ENCODE assay signal across 20 cellular contexts in the genomic region with DNA sequence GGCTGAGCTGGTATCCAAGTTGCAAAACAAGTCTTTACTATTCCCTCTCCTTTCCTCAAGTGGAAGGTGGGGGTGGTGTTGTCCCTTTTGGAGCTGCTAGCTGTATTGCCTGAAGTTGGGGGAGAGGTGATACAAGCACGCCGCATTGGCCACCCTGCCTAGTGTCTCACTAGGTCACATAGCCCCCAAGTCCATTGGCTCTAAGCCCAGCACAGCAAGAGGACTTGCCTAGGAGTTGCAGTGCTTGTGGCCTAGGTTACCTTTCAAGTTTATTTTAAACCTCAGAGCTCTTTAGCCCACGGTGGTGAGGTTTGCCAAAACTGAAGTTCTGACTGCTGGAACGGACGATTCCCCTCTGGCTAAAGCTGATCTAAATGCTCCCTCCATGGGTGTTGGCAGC. TPM values are rescaled to one million over a fixed set of nuclear protein-coding genes. Genes with fewer than 3 reads are reported as not detected.
DNase-seq lines count a peak whose midpoint lies in the region; ATAC-seq and TF ChIP-seq lines count a peak whose summit lies in the region.
"Had no signal": no experiment of that assay in that cellular context is flagged by ENCODE, and none has a peak within 500 bp of the region (broad histone marks: within the 10 kb centered on the region; RNA-seq: fewer than 3 reads in every experiment).

No MANE protein-coding gene starts in this region.

- no peak overlapping the region for H3K4me3 Mint-ChIP-seq in H9
- H3K4me3 Mint-ChIP-seq: B cell; CD4-positive, alpha-beta T cell; CD8-positive, alpha-beta T cell had no signal

- no peaks in the 10 kb centered on the region for H3K4me1 ChIP-seq in H9 (ENCODE audit: insufficient read depth, low read length)

- peaks cover 20% of the 10 kb centered on the region for H3K27me3 Mint-ChIP-seq in H9 (ENCODE audit: low read depth)
- H3K27me3 Mint-ChIP-seq: CD4-positive, alpha-beta T cell had no signal

- no peak overlapping the region for H3K18ac ChIP-seq in H9 (ENCODE audit: insufficient read length, low read depth, low read length)

- H3K79me1 ChIP-seq in H9 (ENCODE audit: insufficient read depth, low read depth, low read length, poor library complexity, severe bottlenecking): no peaks in the 10 kb centered on the region

- no peak overlapping the region for H2AK5ac ChIP-seq in H9 (ENCODE audit: insufficient read length, low read length)

- intact Hi-C loops in Right ventricle myocardium inferior (cut with DNase I) (no loop called here), cardiac septum (cut with DNase I) (no loop called here), left ventricle myocardium superior (cut with micrococcal nuclease) (no loop called here), left cardiac atrium (cut with DNase I) (no loop called here)

- no peak overlapping the region for H2BK15ac ChIP-seq in H9 (ENCODE audit: low read depth, low read length)

- H2BK12ac ChIP-seq in H9 (ENCODE audit: insufficient read length, low read depth, low read length): no peak overlapping the region

- H3K36me3 Mint-ChIP-seq in H9 (ENCODE audit: insufficient read depth in 1 of 3, low read depth in 3 of 3): peaks cover 28 to 57% (median 47%) of the 10 kb centered on the region in 3 experiments

- H3K4ac ChIP-seq in H9 (ENCODE audit: low read depth, low read length): no peak overlapping the region

- WGBS in H9 (ENCODE audit: extremely low coverage, insufficient read length, low lambda C conversion rate): no CpG with 5 or more reads among the region's 5 CpGs

- no peak overlapping the region for H2BK20ac ChIP-seq in H9 (ENCODE audit: low read depth, low read length, poor library complexity, severe bottlenecking)

- no peak overlapping the region for H4K8ac ChIP-seq in H9 (replicated peaks; ENCODE audit: insufficient read length, low read depth, low read length)

- H3K27me3 ChIP-seq in H9 (ENCODE audit: insufficient read depth, low read length): no peaks in the 10 kb centered on the region
- H3K27me3 ChIP-seq: BLaER1 treated with 17β-estradiol and CSF1 and Interleukin-3, amounts not matched to agents 10 nM and 100 nM had no signal

- H3K14ac ChIP-seq in H9 (ENCODE audit: insufficient read depth, low read length): no peak overlapping the region

- H4K5ac ChIP-seq in H9 (ENCODE audit: insufficient read length, low read depth, low read length): no peak overlapping the region

- H3K79me2 ChIP-seq in H9 (ENCODE audit: insufficient read depth, low read length): no peaks in the 10 kb centered on the region

- H3K23ac ChIP-seq in H9 (ENCODE audit: insufficient read length, low read depth, low read length): no peak overlapping the region

- peaks cover 44 to 49% of the 10 kb centered on the region in 2 experiments for H3K9me3 Mint-ChIP-seq in H9

- H2BK5ac ChIP-seq in H9 (ENCODE audit: insufficient read length, low read length): peak overlapping the region; percentile 27

- peaks cover 7% of the 10 kb centered on the region for H3K23me2 ChIP-seq in H9 (ENCODE audit: insufficient read length, low read depth, low read length, poor library complexity, severe bottlenecking)

- no peak overlapping the region for H2BK120ac ChIP-seq in H9 (ENCODE audit: low read depth, low read length, poor library complexity, severe bottlenecking)

- ATAC-seq in Right ventricle myocardium inferior (peak; percentile 62), left ventricle myocardium superior (peak; percentile 55), left cardiac atrium (no peak), HG02938 (IDR thresholded peaks at IDR 0.05; ENCODE audit: unreplicated experiment) (no peak), GM21619 (IDR thresholded peaks at IDR 0.05; ENCODE audit: unreplicated experiment) (no peak)
- ATAC-seq: A549; CD8-positive, alpha-beta T cell had no signal

- no peak overlapping the region for H4K91ac ChIP-seq in H9 (ENCODE audit: insufficient read length, low read depth, low read length)

- no peak overlapping the region for H3K9ac ChIP-seq in H9 (ENCODE audit: extremely low read depth, insufficient read length, low read length)
- H3K9ac ChIP-seq: BLaER1 treated with 17β-estradiol and CSF1 and Interleukin-3, amounts not matched to agents 10 nM and 100 nM had no signal

- no peak overlapping the region for H3K27ac Mint-ChIP-seq in H9
- H3K27ac Mint-ChIP-seq: B cell; CD4-positive, alpha-beta T cell; CD8-positive, alpha-beta T cell had no signal

- no peaks in the 10 kb centered on the region for H3K9me3 ChIP-seq in H9 (ENCODE audit: control insufficient read depth, low read depth, low read length)

- no peak for TF ChIP-seq CTCF in H9 (conservative IDR thresholded peaks at IDR 0.05)

- H3K4me2 ChIP-seq in H9 (ENCODE audit: insufficient read depth, insufficient read length, low read length): no peak overlapping the region
- H3K4me2 ChIP-seq: A549; BLaER1 treated with 17β-estradiol and CSF1 and Interleukin-3, amounts not matched to agents 10 nM and 100 nM had no signal

- H3K4me1 Mint-ChIP-seq in H9: peaks cover 16 to 20% of the 10 kb centered on the region in 2 experiments

- DNase-seq in Right ventricle myocardium inferior (ENCODE audit: missing footprints) (no peak), cardiac septum (ENCODE audit: low spot score) (no peak), left ventricle myocardium superior (peak; percentile 34), left cardiac atrium (no peak), H9 (no peak), medulla oblongata (ENCODE audit: extremely low spot score) (peak; percentile 9)
- DNase-seq: AML-193; Caco-2; Calu3; CD4-positive, alpha-beta T cell; CD8-positive, alpha-beta T cell; DMS79 treated with DMSO at 0.1 percent for 48 hours; GF-D8 had no signal

- no peaks in the 10 kb centered on the region for H4K20me1 ChIP-seq in H9 (ENCODE audit: control insufficient read depth, insufficient read depth, insufficient read length)
- H4K20me1 ChIP-seq: BLaER1 treated with 17β-estradiol and CSF1 and Interleukin-3, amounts not matched to agents 10 nM and 100 nM had no signal

- no peak overlapping the region for H3T11ph ChIP-seq in H9 (ENCODE audit: low read length)

- H3K56ac ChIP-seq in H9 (ENCODE audit: insufficient read length, low read depth, low read length): no peak overlapping the region

- H3K27ac ChIP-seq in H9 (ENCODE audit: insufficient read length, low read depth, low read length): no peak overlapping the region
- H3K27ac ChIP-seq: 22Rv1; A549; BLaER1 treated with 17β-estradiol and CSF1 and Interleukin-3, amounts not matched to agents 10 nM and 100 nM; C4-2B had no signal

- no peak overlapping the region for H2AFZ ChIP-seq in H9 (ENCODE audit: low read length)

RNA-seq across cellular contexts. Expression of gene DNAJC3, which starts 5.3 kb away (rescaled TPM):
- total RNA-seq in Right ventricle myocardium inferior (30.0 TPM), cardiac septum (36.0 TPM), left ventricle myocardium superior (31.7 TPM), left cardiac atrium (10 to 100 TPM; 37.2 to 45.7 TPM), H9 (2021) (21.2 and 21.5 TPM in 2 replicates)

RNA-seq across cellular contexts. Expression of gene DZIP1, which starts 27.1 kb away (rescaled TPM):
- 4.7 TPM for total RNA-seq in Right ventricle myocardium inferior
- total RNA-seq in cardiac septum: 4.9 TPM
- total RNA-seq in left ventricle myocardium superior: 4.0 TPM
- total RNA-seq in left cardiac atrium: 1 to 10 TPM; 5.4 to 7.6 TPM
- 31.5 and 33.6 TPM in 2 replicates for total RNA-seq in H9 (2021)
- total RNA-seq: B cell; CD4-positive, alpha-beta T cell; CD8-positive, alpha-beta T cell had no signal

Comparison
In these comparisons a context has a peak if more than half of its experiments do, and no peak if none do; other contexts are left out.
1. ATAC-seq: peak in Right ventricle myocardium inferior (single experiment) and left ventricle myocardium superior (single experiment); none in left cardiac atrium (0 of 2), HG02938 (single experiment) and GM21619 (single experiment).
2. DNase-seq: peak in left ventricle myocardium superior (single experiment) and medulla oblongata (single experiment); none in Right ventricle myocardium inferior (single experiment), cardiac septum (single experiment), left cardiac atrium (single experiment) and H9 (single experiment).